ENCODE assay signal across 8 cellular contexts in genomic region chr9:133956520-133957076, GRCh38. TPM values are rescaled to one million over a fixed set of nuclear protein-coding genes. Genes with fewer than 3 reads are reported as not detected.
DNase-seq lines count a peak whose midpoint lies in the region; ATAC-seq and TF ChIP-seq lines count a peak whose summit lies in the region.

No MANE protein-coding gene starts in this region.

- no peaks in the 10 kb centered on the region for H3K27me3 Mint-ChIP-seq in CD4-positive, alpha-beta memory T cell
- H3K27me3 Mint-ChIP-seq in neural crest cell (ENCODE audit: low read depth), result no peaks in the 10 kb centered on the region

- no peaks in the 10 kb centered on the region for H3K9me2 ChIP-seq in PC-9 (ENCODE audit: insufficient read depth)

- intact Hi-C loops in CD4-positive, alpha-beta memory T cell (cut with micrococcal nuclease), result no loop called here
- intact Hi-C loops in PC-9 (cut with micrococcal nuclease; ENCODE audit: unreplicated experiment), result no loop called here

- no peaks in the 10 kb centered on the region for H3K36me3 ChIP-seq in CD4-positive, alpha-beta memory T cell (ENCODE audit: insufficient read depth, low read length)
- no peaks in the 10 kb centered on the region for H3K36me3 ChIP-seq in PC-9 (ENCODE audit: low read depth)

- peaks cover 13% of the 10 kb centered on the region for H3K4me1 ChIP-seq in CD4-positive, alpha-beta memory T cell (ENCODE audit: insufficient read depth, low read length)
- H3K4me1 ChIP-seq in PC-9 (replicated peaks; ENCODE audit: insufficient read depth), result no peaks in the 10 kb centered on the region

- TSS peak; percentile 25 for BruUV-seq in PC-9 (replicated peaks; lab: Mats Ljungman, UMichigan)

- H3K4me3 ChIP-seq in CD4-positive, alpha-beta memory T cell (ENCODE audit: low read length in 2 of 2), result no peak overlapping the region
- no peak overlapping the region for H3K4me3 ChIP-seq in PC-9

- peaks cover 7% of the 10 kb centered on the region for H3K79me2 ChIP-seq in PC-9 (ENCODE audit: low read depth)

- POLR2A ChIA-PET in CD4-positive, alpha-beta memory T cell (lab: Charles Lee; ENCODE audit: partially characterized antibody), result no interaction called here
- POLR2A ChIA-PET in PC-9 (lab: Charles Lee; ENCODE audit: unreplicated experiment), result no interaction called here

- no peak overlapping the region for H3K4me2 ChIP-seq in PC-9

- no peak for ATAC-seq in HG02885 (IDR thresholded peaks at IDR 0.05; ENCODE audit: poor library complexity, unreplicated experiment)

- no peak overlapping the region for H3K27ac ChIP-seq in CD4-positive, alpha-beta memory T cell (ENCODE audit: low read depth, low read length)
- no peak overlapping the region for H3K27ac ChIP-seq in PC-9

- peaks cover 0 to 2% (median 0%) of the 10 kb centered on the region in 8 donors for H3K9me3 Mint-ChIP-seq in CD4-positive, alpha-beta memory T cell
- H3K9me3 Mint-ChIP-seq in neural crest cell, result no peaks in the 10 kb centered on the region

- H3F3A ChIP-seq in PC-9 (ENCODE audit: insufficient read depth, low read depth), result no peaks in the 10 kb centered on the region

- no peak overlapping the region for H2AFZ ChIP-seq in PC-9

- H3K4me1 Mint-ChIP-seq in CD4-positive, alpha-beta memory T cell, result peaks cover 11 to 25% (median 17%) of the 10 kb centered on the region in 4 donors
- peaks cover 67% of the 10 kb centered on the region for H3K4me1 Mint-ChIP-seq in neural crest cell

- H3K27me3 ChIP-seq in CD4-positive, alpha-beta memory T cell (ENCODE audit: insufficient read depth, low read length), result no peaks in the 10 kb centered on the region
- H3K27me3 ChIP-seq in PC-9 (ENCODE audit: insufficient read depth, low read depth), result no peaks in the 10 kb centered on the region

- TF ChIP-seq CTCF in PC-9 (conservative IDR thresholded peaks at IDR 0.05) (no peak), neural crest cell (conservative IDR thresholded peaks at IDR 0.05) (no peak)

- no peaks in the 10 kb centered on the region for H3K36me3 Mint-ChIP-seq in CD4-positive, alpha-beta memory T cell
- H3K36me3 Mint-ChIP-seq in neural crest cell (ENCODE audit: low read depth), result no peaks in the 10 kb centered on the region

- no peak for DNase-seq in CD4-positive, alpha-beta memory T cell
- DNase-seq in PC-9 (peak in 1 of 2 experiments; percentile 58), fibroblast of gingiva (ENCODE audit: low read depth) (peak; percentile 23), neural crest cell (ENCODE audit: low read depth, low spot score) (no peak), NCI-H748 treated with DMSO at 0.1 percent for 48 hours (lab: John Stamatoyannopoulos, UW) (no peak), pons (ENCODE audit: low spot score) (no peak), NCI-H2171 (lab: John Stamatoyannopoulos, UW) (no peak)

- peak overlapping the region in 7 of 8 donors; percentile 6 to 70 (median 58) for H3K4me3 Mint-ChIP-seq in CD4-positive, alpha-beta memory T cell
- H3K4me3 Mint-ChIP-seq in neural crest cell, result peak overlapping the region; percentile 80

- no peaks in the 10 kb centered on the region for H3K9me3 ChIP-seq in CD4-positive, alpha-beta memory T cell (ENCODE audit: control insufficient read depth in 1 of 2, low read length in 2 of 2)
- no peaks in the 10 kb centered on the region for H3K9me3 ChIP-seq in PC-9 (ENCODE audit: insufficient read depth, low read depth)

- peak overlapping the region in 5 of 7 donors; percentile 42 to 82 (median 72) for H3K27ac Mint-ChIP-seq in CD4-positive, alpha-beta memory T cell
- H3K27ac Mint-ChIP-seq in neural crest cell (ENCODE audit: unreplicated experiment), result peak overlapping the region; percentile 94

- H4K20me1 ChIP-seq in PC-9 (ENCODE audit: insufficient read depth), result peaks cover 57% of the 10 kb centered on the region

- CTCF ChIA-PET in CD4-positive, alpha-beta memory T cell (lab: Charles Lee; ENCODE audit: partially characterized antibody), result interaction anchor here (0.9 to 2.4 kb wide), 2 partner anchors 37 to 174 kb away, joined by 3 to 8 read pairs; no protein-coding TSS in a partner anchor
- CTCF ChIA-PET in PC-9 (lab: Charles Lee), result no interaction called here

RNA-seq across cellular contexts. Expression of gene VAV2, which starts 35.5 kb away (rescaled TPM):
- 1 to 10 TPM; 1.1 to 3.0 TPM for total RNA-seq in CD4-positive, alpha-beta memory T cell
- under 1 TPM; 0.26 to 0.94 TPM for polyA plus RNA-seq in CD4-positive, alpha-beta memory T cell
- 36.0 and 36.5 TPM in 2 replicates for total RNA-seq in PC-9 (2021)
- 40.6 and 47.0 TPM in 2 replicates for total RNA-seq in neural crest cell
